30 cellular contexts compared by ENCODE assay signal in genomic region chr5:2656186-2656585, GRCh38.
DNase-seq lines count a peak whose midpoint lies in the region; ATAC-seq and TF ChIP-seq lines count a peak whose summit lies in the region.
"Had no signal": no experiment of that assay in that cellular context is flagged by ENCODE, and none has a peak within 500 bp of the region (broad histone marks: within the 10 kb centered on the region; RNA-seq: fewer than 3 reads in every experiment).

No MANE protein-coding gene starts in this region.

- H3K4me3 ChIP-seq in BJ (ENCODE audit: low read depth, low read length) (no peak overlapping the region), astrocyte of the spinal cord (ENCODE audit: low read depth, low read length) (no peak overlapping the region)
- H3K4me3 ChIP-seq: cardiac muscle cell, esophagus muscularis mucosa, lower lobe of right lung, pancreas, right atrium auricular region had no signal

- CTCF ChIA-PET in BJ (lab: Yijun Ruan, JAX) = no interaction called here
- CTCF ChIA-PET in activated CD8-positive, alpha-beta T cell treated with anti-CD3 and anti-CD28 coated beads, Interleukin-2, amount 10 ng/mL, durations not matched to agents 7 days and 5 days (lab: Charles Lee) = no interaction called here

- no peaks in the 10 kb centered on the region for H3K27me3 ChIP-seq in BJ (ENCODE audit: control insufficient read depth, insufficient read depth, low read length)
- H3K27me3 ChIP-seq: right atrium auricular region had no signal

- no peaks in the 10 kb centered on the region for H3K36me3 ChIP-seq in BJ (ENCODE audit: control insufficient read depth, insufficient read depth, low read length)
- H3K36me3 ChIP-seq: cardiac muscle cell, esophagus muscularis mucosa, lower lobe of right lung, pancreas, right atrium auricular region had no signal

- no peaks in the 10 kb centered on the region for H3K36me3 Mint-ChIP-seq in activated CD8-positive, alpha-beta T cell treated with anti-CD3 and anti-CD28 coated beads, Interleukin-2, amount 10 ng/mL, durations not matched to agents 7 days and 5 days (ENCODE audit: low read depth)
- H3K36me3 Mint-ChIP-seq: stimulated activated effector memory CD8-positive, alpha-beta T cell treated with anti-CD3 and anti-CD28 coated beads, Interleukin-12 subunit alpha, Interleukin-12 subunit beta, amount 100 ng/mL, for 72 hours had no signal

- no peaks in the 10 kb centered on the region for H3K4me1 Mint-ChIP-seq in activated CD8-positive, alpha-beta T cell treated with anti-CD3 and anti-CD28 coated beads, Interleukin-2, amount 10 ng/mL, durations not matched to agents 7 days and 5 days (ENCODE audit: low read depth)
- H3K4me1 Mint-ChIP-seq: activated B cell treated with CpG ODN at 0.5 μM for 24 hours; stimulated activated effector memory CD8-positive, alpha-beta T cell treated with anti-CD3 and anti-CD28 coated beads, Interleukin-12 subunit alpha, Interleukin-12 subunit beta, amount 100 ng/mL, for 72 hours had no signal

- H3K9me3 Mint-ChIP-seq in activated CD8-positive, alpha-beta T cell treated with anti-CD3 and anti-CD28 coated beads, Interleukin-2, amount 10 ng/mL, durations not matched to agents 7 days and 5 days (ENCODE audit: insufficient read depth) = no peaks in the 10 kb centered on the region
- H3K9me3 Mint-ChIP-seq: activated T-helper 1 cell treated with anti-CD3 and anti-CD28 coated beads, Interleukin-12 subunit alpha, Interleukin-12 subunit beta, Interleukin-2, Interleukin-4 antibody, amounts not matched to agents 30 ng/mL and 10 ng/mL and 1 ng/mL, durations not matched to agents 14 hours and 24 hours and 36 hours; endodermal cell; stimulated activated effector memory CD8-positive, alpha-beta T cell treated with anti-CD3 and anti-CD28 coated beads, Interleukin-12 subunit alpha, Interleukin-12 subunit beta, amount 100 ng/mL, for 72 hours had no signal

- DNase-seq in BJ (ENCODE audit: low read depth) = peak; percentile 35
- DNase-seq in HT1080 (ENCODE audit: low read depth) = peak; percentile 87
- peak; percentile 62 for DNase-seq in astrocyte of the spinal cord (ENCODE audit: low read depth, low spot score)
- DNase-seq in islet precursor cell = peak; percentile 81
- no peak for DNase-seq in AG08395 (ENCODE audit: low spot score)
- DNase-seq in activated CD8-positive, alpha-beta T cell treated with anti-CD3 and anti-CD28 coated beads, Interleukin-2, amount 10 ng/mL, durations not matched to agents 7 days and 5 days = no peak
- no peak for DNase-seq in NCI-H446 (lab: John Stamatoyannopoulos, UW)
- DNase-seq: activated B cell treated with CpG ODN at 0.5 μM for 24 hours; activated CD4-positive, alpha-beta T cell treated with anti-CD3 and anti-CD28 coated beads, Interleukin-2, amount 50 U/mL, for 4 hours; activated CD8-positive, alpha-beta memory T cell treated with anti-CD3 and anti-CD28 coated beads, Interleukin-2, amount 50 U/mL, for 4 hours; activated naive CD4-positive, alpha-beta T cell treated with anti-CD3 and anti-CD28 coated beads for 36 hours; C1 segment of cervical spinal cord; DMS79 treated with DMSO at 0.1 percent for 48 hours; endodermal cell; Karpas-422; lower lobe of right lung; NCI-H1694 treated with DMSO at 0.1 percent for 48 hours; NCI-H2171 treated with DMSO at 0.1 percent for 48 hours; NCI-H526 treated with DMSO at 0.1 percent for 48 hours; pancreas; stimulated activated CD4-positive, alpha-beta T cell treated with anti-CD3 and anti-CD28 coated beads, Interleukin-12 subunit alpha, Interleukin-12 subunit beta, amount 100 ng/mL, for 4 hours; stimulated activated CD4-positive, alpha-beta T cell treated with anti-CD3 and anti-CD28 coated beads, Interleukin-4, amount 100 ng/mL, for 24 hours; T-helper 1 cell had no signal

- H3K27me3 Mint-ChIP-seq in activated CD8-positive, alpha-beta T cell treated with anti-CD3 and anti-CD28 coated beads, Interleukin-2, amount 10 ng/mL, durations not matched to agents 7 days and 5 days (ENCODE audit: low read depth) = no peaks in the 10 kb centered on the region
- H3K27me3 Mint-ChIP-seq: activated B cell treated with CpG ODN at 0.5 μM for 24 hours had no signal

- TF ChIP-seq CTCF in BJ (IDR thresholded peaks at IDR 0.05; ENCODE audit: insufficient read depth, low read depth, low read length) = no peak
- no peak for TF ChIP-seq CTCF in astrocyte of the spinal cord (IDR thresholded peaks at IDR 0.05; ENCODE audit: low read depth, low read length)

- H3K4me3 Mint-ChIP-seq in activated CD8-positive, alpha-beta T cell treated with anti-CD3 and anti-CD28 coated beads, Interleukin-2, amount 10 ng/mL, durations not matched to agents 7 days and 5 days = no peak overlapping the region
- H3K4me3 Mint-ChIP-seq: activated B cell treated with CpG ODN at 0.5 μM for 24 hours; activated naive CD4-positive, alpha-beta T cell treated with anti-CD3 and anti-CD28 coated beads for 36 hours; activated T-helper 1 cell treated with anti-CD3 and anti-CD28 coated beads, Interleukin-12 subunit alpha, Interleukin-12 subunit beta, Interleukin-2, Interleukin-4 antibody, amounts not matched to agents 30 ng/mL and 10 ng/mL and 1 ng/mL, durations not matched to agents 14 hours and 24 hours and 36 hours; endodermal cell; stimulated activated effector memory CD8-positive, alpha-beta T cell treated with anti-CD3 and anti-CD28 coated beads, Interleukin-12 subunit alpha, Interleukin-12 subunit beta, amount 100 ng/mL, for 72 hours had no signal

- ATAC-seq in HG02852 (IDR thresholded peaks at IDR 0.05; ENCODE audit: unreplicated experiment) = no peak
- ATAC-seq in activated CD8-positive, alpha-beta T cell treated with anti-CD3 and anti-CD28 coated beads, Interleukin-2, amount 10 ng/mL, durations not matched to agents 7 days and 5 days = no peak
- ATAC-seq: HCT116; lower lobe of right lung; pancreas; stimulated activated effector memory CD8-positive, alpha-beta T cell treated with anti-CD3 and anti-CD28 coated beads, Interleukin-12 subunit alpha, Interleukin-12 subunit beta, amount 100 ng/mL, for 72 hours had no signal

- POLR2A ChIA-PET in BJ (lab: Charles Lee) = no interaction called here
- POLR2A ChIA-PET in activated CD8-positive, alpha-beta T cell treated with anti-CD3 and anti-CD28 coated beads, Interleukin-2, amount 10 ng/mL, durations not matched to agents 7 days and 5 days (lab: Charles Lee) = no interaction called here

- H3K27ac Mint-ChIP-seq in activated CD8-positive, alpha-beta T cell treated with anti-CD3 and anti-CD28 coated beads, Interleukin-2, amount 10 ng/mL, durations not matched to agents 7 days and 5 days = no peak overlapping the region
- H3K27ac Mint-ChIP-seq: activated B cell treated with CpG ODN at 0.5 μM for 24 hours; activated naive CD4-positive, alpha-beta T cell treated with anti-CD3 and anti-CD28 coated beads for 36 hours; activated T-helper 1 cell treated with anti-CD3 and anti-CD28 coated beads, Interleukin-12 subunit alpha, Interleukin-12 subunit beta, Interleukin-2, Interleukin-4 antibody, amounts not matched to agents 30 ng/mL and 10 ng/mL and 1 ng/mL, durations not matched to agents 14 hours and 24 hours and 36 hours; endodermal cell; stimulated activated effector memory CD8-positive, alpha-beta T cell treated with anti-CD3 and anti-CD28 coated beads, Interleukin-12 subunit alpha, Interleukin-12 subunit beta, amount 100 ng/mL, for 72 hours had no signal

- in situ Hi-C loops in astrocyte of the spinal cord (cut with HindIII; ENCODE audit: low sequenced_read_pairs) = no loop called here

Comparison
In these comparisons a context has a peak if more than half of its experiments do, and no peak if none do; other contexts are left out.
1. DNase-seq: peak in BJ (single experiment), HT1080 (single experiment), astrocyte of the spinal cord (single experiment) and islet precursor cell (single experiment); none in AG08395 (single experiment), activated CD8-positive, alpha-beta T cell treated with anti-CD3 and anti-CD28 coated beads, Interleukin-2, amount 10 ng/mL, durations not matched to agents 7 days and 5 days (single experiment) and NCI-H446 (0 of 2).